1 cellular context compared by ENCODE assay signal in the genomic region with DNA sequence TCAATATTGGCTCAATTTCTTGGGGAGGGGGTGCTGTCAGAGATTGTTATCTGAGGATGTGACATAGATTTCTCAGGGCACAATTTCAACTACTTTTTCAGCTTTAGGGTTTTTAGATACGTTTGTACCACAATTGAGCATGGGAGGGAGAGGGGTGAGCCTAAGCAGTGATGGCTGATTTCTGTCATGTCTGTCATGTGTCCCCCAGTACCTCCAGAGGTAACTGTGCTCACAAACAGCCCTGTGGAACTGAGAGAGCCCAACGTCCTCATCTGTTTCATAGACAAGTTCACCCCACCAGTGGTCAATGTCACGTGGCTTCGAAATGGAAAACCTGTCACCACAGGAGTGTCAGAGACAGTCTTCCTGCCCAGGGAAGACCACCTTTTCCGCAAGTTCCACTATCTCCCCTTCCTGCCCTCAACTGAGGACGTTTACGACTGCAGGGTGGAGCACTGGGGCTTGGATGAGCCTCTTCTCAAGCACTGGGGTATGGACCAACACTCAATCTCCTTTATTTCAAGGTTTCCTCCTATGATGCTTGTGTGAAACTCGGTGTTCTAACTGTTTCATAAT.
TF ChIP-seq lines count a peak whose summit lies in the region.

No MANE protein-coding gene starts in this region.

TF ChIP-seq in WTC11, 78 proteins besides CTCF, POLR2A, EP300 and RAD21 (continued from another document):
- TF ChIP-seq, protein P1, sequence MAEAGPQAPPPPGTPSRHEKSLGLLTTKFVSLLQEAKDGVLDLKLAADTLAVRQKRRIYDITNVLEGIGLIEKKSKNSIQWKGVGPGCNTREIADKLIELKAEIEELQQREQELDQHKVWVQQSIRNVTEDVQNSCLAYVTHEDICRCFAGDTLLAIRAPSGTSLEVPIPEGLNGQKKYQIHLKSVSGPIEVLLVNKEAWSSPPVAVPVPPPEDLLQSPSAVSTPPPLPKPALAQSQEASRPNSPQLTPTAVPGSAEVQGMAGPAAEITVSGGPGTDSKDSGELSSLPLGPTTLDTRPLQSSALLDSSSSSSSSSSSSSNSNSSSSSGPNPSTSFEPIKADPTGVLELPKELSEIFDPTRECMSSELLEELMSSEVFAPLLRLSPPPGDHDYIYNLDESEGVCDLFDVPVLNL (CRISPR knock-in tag; IDR thresholded peaks at IDR 0.05; ENCODE audit: borderline replicate concordance, low read depth) = no peak
- no peak for TF ChIP-seq SMAD3 (CRISPR knock-in tag; IDR thresholded peaks at IDR 0.05; ENCODE audit: borderline replicate concordance)
- TF ChIP-seq E2F5 (CRISPR knock-in tag; IDR thresholded peaks at IDR 0.05) = no peak
- no peak for TF ChIP-seq ZBTB43 (CRISPR knock-in tag; IDR thresholded peaks at IDR 0.05)
- TF ChIP-seq NFATC4 (CRISPR knock-in tag; IDR thresholded peaks at IDR 0.05) = no peak
